ENCODE assay signal across 8 cellular contexts in the genomic region with DNA sequence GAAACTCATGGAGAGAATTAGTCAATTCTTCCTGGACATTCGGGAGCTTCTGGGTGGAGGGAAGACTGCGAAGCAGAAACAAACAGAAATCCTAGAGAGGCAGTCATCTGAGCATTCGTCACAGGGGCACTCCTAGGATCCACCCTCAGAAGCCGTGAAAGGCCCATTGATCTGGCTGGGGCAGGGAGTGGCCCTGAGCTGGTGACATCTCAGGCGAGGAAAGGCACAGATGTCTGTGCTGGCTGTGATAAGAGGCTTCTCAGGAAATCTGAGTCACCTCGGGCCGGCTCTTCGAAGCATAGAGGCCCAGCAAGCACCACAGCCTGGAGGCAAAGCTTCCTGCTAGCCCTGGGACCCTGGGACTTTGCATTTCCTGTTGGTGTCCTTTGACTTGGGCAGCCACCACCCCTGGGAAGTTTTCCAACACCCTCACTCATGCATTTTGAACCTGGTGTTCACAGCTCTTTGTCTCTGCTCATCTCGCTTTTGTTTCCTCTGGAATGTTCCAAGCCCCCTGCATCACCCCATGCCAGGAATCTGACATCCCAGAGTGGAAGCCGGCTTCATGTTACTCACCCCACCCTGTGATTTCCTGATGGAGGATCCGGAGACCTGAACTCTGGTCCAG. TPM values are rescaled to one million over a fixed set of nuclear protein-coding genes. Genes with fewer than 3 reads are reported as not detected.
DNase-seq lines count a peak whose midpoint lies in the region; ATAC-seq, FAIRE-seq and TF ChIP-seq lines count a peak whose summit lies in the region.

No MANE protein-coding gene starts in this region.

- peak; percentile 99 for FAIRE-seq in endothelial cell of umbilical vein (lab: Jason Lieb, UNC)

- H3K27me3 ChIP-seq in endothelial cell of umbilical vein (ENCODE audit: control insufficient read depth in 2 of 2, insufficient read depth in 2 of 2, low read length in 2 of 2) (no peaks in the 10 kb centered on the region), aorta (ENCODE audit: control insufficient read depth in 1 of 2, insufficient read depth in 2 of 2, low read length in 1 of 2) (no peaks in the 10 kb centered on the region)

- POLR2A ChIA-PET in endothelial cell of umbilical vein (lab: Charles Lee): interaction anchor here (0.6 kb wide), 1 partner anchor 227 kb away, joined by 3 read pairs; no protein-coding TSS in a partner anchor

- H3K4me3 ChIP-seq in endothelial cell of umbilical vein (replicated peaks in 1 of 3; ENCODE audit: insufficient read depth in 1 of 3, low read depth in 1 of 3, low read length in 3 of 3): no peak overlapping the region
- no peak overlapping the region for H3K4me3 ChIP-seq in mesodermal cell (ENCODE audit: extremely low read depth, insufficient read depth, low read length, poor library complexity, severe bottlenecking)
- no peak overlapping the region for H3K4me3 ChIP-seq in aorta (ENCODE audit: low read length in 2 of 2)

- H3K9me3 ChIP-seq in endothelial cell of umbilical vein (replicated peaks; ENCODE audit: control insufficient read depth, insufficient read depth, low read length) (no peaks in the 10 kb centered on the region), mesodermal cell (ENCODE audit: control insufficient read depth, low read length) (peaks cover 5% of the 10 kb centered on the region), aorta (ENCODE audit: control insufficient read depth, low read length) (no peaks in the 10 kb centered on the region)

- BruUV-seq in endothelial cell of umbilical vein (replicated peaks; lab: Mats Ljungman, UMichigan): no TSS peak

- DNase-seq in C1 segment of cervical spinal cord (lab: John Stamatoyannopoulos, UW) (peak in 11 of 14 donors; percentile 20 to 82 (median 48)), NCI-H460 (ENCODE audit: extremely low read depth, low read depth) (peak; percentile 55), endothelial cell of umbilical vein (ENCODE audit: low read depth, low spot score) (peak; percentile 93), aorta (peak; percentile 71 to 83), NCI-H1436 (lab: John Stamatoyannopoulos, UW) (no peak), COLO668 (lab: John Stamatoyannopoulos, UW; ENCODE audit: unreplicated experiment) (no peak)

- no peak for TF ChIP-seq CTCF in endothelial cell of umbilical vein (IDR thresholded peaks at IDR 0.05; ENCODE audit: extremely low read depth in 1 of 2, insufficient read depth in 1 of 2, low read depth in 1 of 2, low read length in 2 of 2)

- WGBS in mesodermal cell (ENCODE audit: insufficient coverage in 2 of 2), 2 experiments: 6 to 17% methylated on average over 8 to 11 of the region's 11 CpGs
- 60 to 71% methylated on average over 11 of the region's 11 CpGs for WGBS in aorta, 2 donors

- peak overlapping the region; percentile 44 for H3K4me2 ChIP-seq in endothelial cell of umbilical vein (ENCODE audit: insufficient read depth, low read length)

- peak; percentile 55 for TF ChIP-seq POLR2A in endothelial cell of umbilical vein (IDR thresholded peaks at IDR 0.05; ENCODE audit: low read depth, low read length)

- H3K79me2 ChIP-seq in endothelial cell of umbilical vein (ENCODE audit: control insufficient read depth, insufficient read depth, low read length): no peaks in the 10 kb centered on the region

- dilution Hi-C loops in endothelial cell of umbilical vein (cut with MboI; ENCODE audit: extremely low pct_ligation_motif_present, low sequenced_read_pairs): no loop called here

- peak overlapping the region; percentile 42 for H3K9ac ChIP-seq in endothelial cell of umbilical vein (replicated peaks; ENCODE audit: extremely low read depth, insufficient read depth, low read length)

- H3K27ac ChIP-seq in endothelial cell of umbilical vein (ENCODE audit: insufficient read depth, low read depth, low read length) (peak overlapping the region; percentile 91), mesodermal cell (ENCODE audit: low read depth, low read length, severe bottlenecking) (peak overlapping the region; percentile 96), aorta (ENCODE audit: low read depth in 1 of 2, low read length in 2 of 2) (no peak overlapping the region)

- ATAC-seq in aorta (ENCODE audit: low FRiP score) (peak; percentile 81), GM19351 (IDR thresholded peaks at IDR 0.05; ENCODE audit: unreplicated experiment) (no peak)

- H3K9me1 ChIP-seq in endothelial cell of umbilical vein (replicated peaks; ENCODE audit: control insufficient read depth, extremely low read depth, insufficient read depth, low read length): no peaks in the 10 kb centered on the region

- CTCF ChIA-PET in endothelial cell of umbilical vein (lab: Charles Lee): interaction anchor here (0.6 to 5.6 kb wide), 11 partner anchors 11 to 233 kb away, joined by 3 to 42 read pairs (median 3); no protein-coding TSS in a partner anchor

- H4K20me1 ChIP-seq in endothelial cell of umbilical vein (replicated peaks; ENCODE audit: control insufficient read depth, extremely low read depth, insufficient read depth, low read length): no peaks in the 10 kb centered on the region

- peak overlapping the region; percentile 16 for H2AFZ ChIP-seq in endothelial cell of umbilical vein (ENCODE audit: low read depth, low read length)

- intact Hi-C loops in endothelial cell of umbilical vein (cut with micrococcal nuclease) (loop anchor here (1.0 to 5.0 kb wide), 7 partner anchors 11 to 93 kb away; no protein-coding TSS in a partner anchor), aorta (cut with DNase I) (no loop called here)

- H3K4me1 ChIP-seq in endothelial cell of umbilical vein (ENCODE audit: control insufficient read depth, extremely low read depth, insufficient read depth, low read length): peaks cover 23% of the 10 kb centered on the region
- H3K4me1 ChIP-seq in mesodermal cell (ENCODE audit: control insufficient read depth, insufficient read depth, low read length, poor library complexity, severe bottlenecking): peaks cover 35% of the 10 kb centered on the region
- H3K4me1 ChIP-seq in aorta (ENCODE audit: control insufficient read depth in 1 of 2, insufficient read depth in 2 of 2, low read length in 2 of 2): no peaks in the 10 kb centered on the region

- H3K36me3 ChIP-seq in endothelial cell of umbilical vein (ENCODE audit: control insufficient read depth in 2 of 2, extremely low read depth in 1 of 2, insufficient read depth in 2 of 2, low read length in 2 of 2): peaks cover 0 to 2% of the 10 kb centered on the region in 2 experiments
- H3K36me3 ChIP-seq in mesodermal cell (ENCODE audit: control insufficient read depth, insufficient read depth, low read length): peaks cover 43% of the 10 kb centered on the region
- H3K36me3 ChIP-seq in aorta (ENCODE audit: control insufficient read depth in 1 of 2, insufficient read depth in 2 of 2, low read length in 1 of 2): peaks cover 0 to 3% of the 10 kb centered on the region in 2 donors

TF ChIP-seq in endothelial cell of umbilical vein, 7 proteins besides CTCF, POLR2A, EP300 and RAD21:
- TF ChIP-seq MYC (IDR thresholded peaks at IDR 0.05; ENCODE audit: low read depth, low read length) (no peak), FOS (IDR thresholded peaks at IDR 0.05; ENCODE audit: borderline replicate concordance, insufficient read depth, low read length) (peak; percentile 90), JUN (IDR thresholded peaks at IDR 0.05; ENCODE audit: borderline replicate concordance, insufficient read depth, insufficient read length, low read depth) (peak; percentile 85), EZH2 (IDR thresholded peaks at IDR 0.05; ENCODE audit: borderline replicate concordance, low read depth, low read length, severe bottlenecking) (no peak), GATA2 (IDR thresholded peaks at IDR 0.05; ENCODE audit: insufficient read depth, insufficient read length, low read depth, low read length) (peak; percentile 96), POLR2AphosphoS5 (IDR thresholded peaks at IDR 0.05; ENCODE audit: insufficient read depth, low read depth, low read length) (peak; percentile 91)

RNA-seq across cellular contexts. Expression of gene CDRT4, which starts 23.3 kb away (rescaled TPM):
- 2.6 and 7.6 TPM in 2 replicates for total RNA-seq in NCI-H460 (2014; rRNA removed; shearing (Covaris generic))
- 5.6 and 11.7 TPM in 2 replicates for polyA plus RNA-seq in NCI-H460 (2014; cell fraction: nucleus; rRNA removed)
- total RNA-seq in endothelial cell of umbilical vein: 11.6 and 13.6 TPM in 2 replicates
- polyA plus RNA-seq in endothelial cell of umbilical vein: 11.5 and 14.3 TPM in 2 replicates
- polyA plus RNA-seq in endothelial cell of umbilical vein (2011; cell fraction: cytosol; rRNA removed): 2.1 and 2.5 TPM in 2 replicates
- polyA plus RNA-seq in endothelial cell of umbilical vein (2011; cell fraction: nucleus; rRNA removed): 86.8 and 118 TPM in 2 replicates
- polyA plus RNA-seq in endothelial cell of umbilical vein (2012): 1.4 and 2.0 TPM in 2 replicates
- polyA minus RNA-seq in endothelial cell of umbilical vein: 28.7 and 31.1 TPM in 2 replicates
- polyA minus RNA-seq in endothelial cell of umbilical vein (2011; cell fraction: cytosol; rRNA and poly(A)+ RNA removed): not detected
- polyA minus RNA-seq in endothelial cell of umbilical vein (2011; cell fraction: nucleus; rRNA and poly(A)+ RNA removed): 30.6 and 36.2 TPM in 2 replicates
- polyA plus RNA-seq in mesodermal cell (2013, experiment 1 of 2): 8.1 TPM
- 4.8 TPM for polyA plus RNA-seq in mesodermal cell (2013, experiment 2 of 2)
- total RNA-seq in aorta: 10 to 100 TPM; 16.3 to 19.5 TPM
- 10 to 100 TPM in 1 of 2 donors, 1 to 10 TPM in 1; 2.3 to 16.3 TPM for polyA plus RNA-seq in aorta

Comparison
In these comparisons a context has a peak if more than half of its experiments do, and no peak if none do; other contexts are left out.
1. DNase-seq: peak in C1 segment of cervical spinal cord (11 of 14), NCI-H460 (single experiment), endothelial cell of umbilical vein (single experiment) and aorta (2 of 2); none in NCI-H1436 (single experiment) and COLO668 (single experiment).
2. H3K27ac ChIP-seq: peak in endothelial cell of umbilical vein (single experiment) and mesodermal cell (single experiment); none in aorta (0 of 2).